13 cellular contexts compared by ENCODE assay signal in the genomic region with DNA sequence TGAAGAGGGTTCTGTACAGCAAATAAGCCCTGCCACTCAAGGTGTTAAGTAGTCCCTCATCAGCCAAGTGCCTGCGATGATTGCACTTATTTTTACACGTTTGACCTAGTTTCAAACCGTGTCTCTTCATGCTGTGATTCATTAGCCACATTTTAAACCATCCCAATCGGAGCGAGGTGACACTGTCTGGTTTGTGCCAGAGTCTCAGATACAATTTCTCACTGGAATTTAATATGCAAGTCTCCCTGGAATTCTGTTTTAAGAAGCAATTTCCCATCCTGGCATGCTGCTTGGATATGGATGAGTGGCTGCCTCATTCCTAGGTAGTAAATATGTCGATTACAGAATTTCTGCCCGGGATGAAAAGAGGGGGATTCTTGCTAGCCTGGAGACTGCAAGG. TPM values are rescaled to one million over a fixed set of nuclear protein-coding genes. Genes with fewer than 3 reads are reported as not detected.
DNase-seq lines count a peak whose midpoint lies in the region; ATAC-seq and TF ChIP-seq lines count a peak whose summit lies in the region.
"Had no signal": no experiment of that assay in that cellular context is flagged by ENCODE, and none has a peak within 500 bp of the region (broad histone marks: within the 10 kb centered on the region; RNA-seq: fewer than 3 reads in every experiment).

No MANE protein-coding gene starts in this region.

- POLR2A ChIA-PET in A673 (lab: Charles Lee; ENCODE audit: low non-redundant PET): no interaction called here

- TF ChIP-seq CTCF in A673 (conservative IDR thresholded peaks at IDR 0.05; ENCODE audit: low read depth, low read length) (no peak), HFF-Myc (IDR thresholded peaks at IDR 0.05; ENCODE audit: low read depth, low read length, missing control alignments) (no peak), cardiac fibroblast (IDR thresholded peaks at IDR 0.05; ENCODE audit: low read depth, low read length) (no peak)

- H3K27me3 ChIP-seq in A673 (replicated peaks; ENCODE audit: insufficient read depth, low read depth, low read length, poor library complexity): no peaks in the 10 kb centered on the region

- H3K4me1 ChIP-seq in A673 (ENCODE audit: insufficient read depth, low read length, poor library complexity, severe bottlenecking): peaks cover 15% of the 10 kb centered on the region

- no peaks in the 10 kb centered on the region for H3K36me3 ChIP-seq in A673 (ENCODE audit: insufficient read depth, low read length, poor library complexity, severe bottlenecking)

- DNase-seq in A673 (ENCODE audit: low spot score) (no peak), HFF-Myc (ENCODE audit: extremely low read depth, low read depth) (no peak), cardiac fibroblast (ENCODE audit: low read depth in 2 of 2) (peak in 1 of 2 donors; percentile 18), kidney glomerular epithelial cell (lab: John Stamatoyannopoulos, UW) (peak; percentile 24), T-helper 2 cell (no peak), SW480 (ENCODE audit: low spot score) (no peak), NCI-H128 (lab: John Stamatoyannopoulos, UW; ENCODE audit: unreplicated experiment) (no peak)
- DNase-seq: activated naive CD8-positive, alpha-beta T cell treated with anti-CD3 and anti-CD28 coated beads for 36 hours; DMS79 treated with DMSO at 0.1 percent for 48 hours; glutamatergic neuron; NCI-H446 treated with DMSO at 0.1 percent for 48 hours; Right ventricle myocardium superior had no signal

- intact Hi-C loops in A673 (cut with micrococcal nuclease; ENCODE audit: unreplicated experiment): no loop called here

- H3K9me3 ChIP-seq in A673 (ENCODE audit: low read depth, low read length, poor library complexity, severe bottlenecking): no peaks in the 10 kb centered on the region

- CTCF ChIA-PET in A673 (lab: Charles Lee): no interaction called here

- BruUV-seq in A673 (replicated peaks; lab: Mats Ljungman, UMichigan): no TSS peak

- H3K27ac ChIP-seq in A673 (ENCODE audit: low read depth, low read length, poor library complexity, severe bottlenecking): peak overlapping the region; percentile 66

- no peak for ATAC-seq in HG03139 (IDR thresholded peaks at IDR 0.05; ENCODE audit: unreplicated experiment)

- peak overlapping the region; percentile 57 for H3K4me3 ChIP-seq in A673 (ENCODE audit: low read depth, low read length, poor library complexity, severe bottlenecking)
- peak overlapping the region; percentile 48 for H3K4me3 ChIP-seq in HFF-Myc (replicated peaks; ENCODE audit: low read depth, low read length)
- peak overlapping the region; percentile 38 to 70 for H3K4me3 ChIP-seq in cardiac fibroblast (replicated peaks in 1 of 2; ENCODE audit: low read depth in 2 of 2, low read length in 2 of 2)

RNA-seq across cellular contexts. Expression of a gene that starts 1.6 kb away (rescaled TPM):
- total RNA-seq in A673 (2021): 5.6 and 10.8 TPM in 2 replicates
- total RNA-seq: activated naive CD8-positive, alpha-beta T cell treated with anti-CD3 and anti-CD28 coated beads for 36 hours had no signal
